11 cellular contexts compared by ENCODE assay signal in the genomic region with DNA sequence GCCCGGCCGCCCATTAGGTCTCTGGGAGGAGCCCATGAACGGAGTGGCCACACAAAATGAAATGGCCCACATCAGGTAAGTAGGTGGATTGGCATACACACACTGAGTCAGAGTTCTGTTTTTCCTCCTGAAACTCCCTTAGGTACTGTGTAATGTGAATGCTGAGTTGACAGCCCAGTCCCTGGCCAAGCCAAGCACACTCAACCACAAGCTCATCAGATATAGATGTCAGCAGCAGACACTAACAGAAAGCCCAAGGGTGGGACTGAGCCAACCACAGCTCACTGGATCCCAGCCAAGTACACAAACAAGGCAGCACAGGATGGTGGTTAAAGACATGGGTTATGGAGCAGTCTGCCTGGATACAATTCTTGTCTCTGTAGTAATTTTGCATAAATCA.
DNase-seq lines count a peak whose midpoint lies in the region; ATAC-seq and TF ChIP-seq lines count a peak whose summit lies in the region.
"Had no signal": no experiment of that assay in that cellular context is flagged by ENCODE, and none has a peak within 500 bp of the region (broad histone marks: within the 10 kb centered on the region; RNA-seq: fewer than 3 reads in every experiment).

No MANE protein-coding gene starts in this region.

- TF ChIP-seq CTCF in heart left ventricle (IDR thresholded peaks at IDR 0.05) = no peak
- no peak for TF ChIP-seq CTCF in testis (IDR thresholded peaks at IDR 0.05)

- no peaks in the 10 kb centered on the region for H3K27me3 ChIP-seq in heart left ventricle
- H3K27me3 ChIP-seq in testis = no peaks in the 10 kb centered on the region

- peak; percentile 93 to 99 (median 96) for ATAC-seq in heart left ventricle
- no peak for ATAC-seq in GM18870 (IDR thresholded peaks at IDR 0.05; ENCODE audit: unreplicated experiment)

- H3K36me3 ChIP-seq in heart left ventricle (no peaks in the 10 kb centered on the region), testis (ENCODE audit: low read depth, missing control alignments) (no peaks in the 10 kb centered on the region)

- TF ChIP-seq POLR2A in heart left ventricle (IDR thresholded peaks at IDR 0.05) (no peak), testis (IDR thresholded peaks at IDR 0.05) (no peak)

- 39 to 70% (median 57%) methylated on average over 3 of the region's 3 CpGs for WGBS in heart left ventricle, 4 donors
- 93 to 97% methylated on average over 3 of the region's 3 CpGs for WGBS in testis, 2 donors

- H3K4me3 ChIP-seq in heart left ventricle (no peak overlapping the region), testis (no peak overlapping the region)

- peaks cover 0 to 8% (median 0%) of the 10 kb centered on the region in 12 donors for H3K4me1 ChIP-seq in heart left ventricle
- no peaks in the 10 kb centered on the region for H3K4me1 ChIP-seq in testis

- peak overlapping the region in 4 of 12 donors; percentile 0 to 45 (median 12) for H3K27ac ChIP-seq in heart left ventricle
- no peak overlapping the region for H3K27ac ChIP-seq in testis

- intact Hi-C loops in heart left ventricle (cut with DNase I) (loop anchor here in 2 of 10 donors (5.0 to 10.0 kb wide), 4 partner anchors 57 to 254 kb away; no protein-coding TSS in a partner anchor), testis (cut with DNase I; ENCODE audit: low total_unique reads) (no loop called here)

- H3K9me3 ChIP-seq in heart left ventricle = no peaks in the 10 kb centered on the region
- no peaks in the 10 kb centered on the region for H3K9me3 ChIP-seq in testis

- peak; percentile 3 for DNase-seq in stimulated activated CD4-positive, alpha-beta T cell treated with anti-CD3 and anti-CD28 coated beads, Interleukin-1b, Interleukin-23, amount 100 ng/mL, for 48 hours
- DNase-seq in stimulated activated CD4-positive, alpha-beta T cell treated with anti-CD3 and anti-CD28 coated beads, Interleukin-2, amount 100 ng/mL, for 24 hours = no peak
- DNase-seq in SW480 (ENCODE audit: low spot score) (peak; percentile 22), heart left ventricle (peak; percentile 48 to 75 (median 66)), MV-4-11 (lab: John Stamatoyannopoulos, UW) (no peak), testis (no peak), GM19238 (ENCODE audit: insufficient read length, low spot score) (no peak)
- DNase-seq: AML-193, anterior cingulate cortex, NCI-H1417 had no signal

Comparison
In these comparisons a context has a peak if more than half of its experiments do, and no peak if none do; other contexts are left out.
1. DNase-seq: peak in stimulated activated CD4-positive, alpha-beta T cell treated with anti-CD3 and anti-CD28 coated beads, Interleukin-1b, Interleukin-23, amount 100 ng/mL, for 48 hours (single experiment), SW480 (single experiment) and heart left ventricle (5 of 5); none in stimulated activated CD4-positive, alpha-beta T cell treated with anti-CD3 and anti-CD28 coated beads, Interleukin-2, amount 100 ng/mL, for 24 hours (0 of 2), MV-4-11 (single experiment), testis (single experiment) and GM19238 (single experiment).